Comparison of ENCODE assay signal across 37 cellular contexts in the genomic region with DNA sequence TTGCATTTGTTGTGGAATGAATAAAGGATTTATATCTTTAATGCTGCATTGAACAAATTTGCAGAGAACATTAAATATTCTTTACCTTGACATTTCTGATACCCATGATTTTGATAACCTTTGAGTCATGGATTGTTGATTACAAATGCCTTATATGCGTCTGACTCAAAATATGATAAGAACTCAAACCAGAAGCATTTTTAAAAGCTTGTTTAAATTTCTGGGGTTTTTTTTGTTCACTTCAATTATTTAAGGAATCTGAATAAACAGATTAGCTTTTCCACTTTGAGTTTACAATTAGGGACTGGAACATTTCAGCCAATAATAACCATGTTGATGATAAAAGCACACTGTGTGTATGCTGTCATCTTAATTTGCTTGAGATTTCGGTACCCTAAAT.
"Had no signal": no experiment of that assay in that cellular context is flagged by ENCODE, and none has a peak within 500 bp of the region (broad histone marks: within the 10 kb centered on the region; RNA-seq: fewer than 3 reads in every experiment).

No MANE protein-coding gene starts in this region.

- H3K9me3 ChIP-seq: adrenal gland, ascending aorta, body of pancreas had no signal

- H3K4me3 Mint-ChIP-seq: activated naive CD4-positive, alpha-beta T cell treated with anti-CD3 and anti-CD28 coated beads for 36 hours; activated naive CD4-positive, alpha-beta T cell treated with anti-CD3 and anti-CD28 coated beads, Interleukin-2, amount 10 ng/mL, durations not matched to agents 7 days and 5 days; activated naive CD4-positive, alpha-beta T cell treated with anti-CD3 and anti-CD28 coated beads, Interleukin-2, amount 50 U/mL, for 24 hours; activated naive CD8-positive, alpha-beta T cell; activated naive CD8-positive, alpha-beta T cell treated with anti-CD3 and anti-CD28 coated beads for 36 hours; activated naive CD8-positive, alpha-beta T cell treated with anti-CD3 and anti-CD28 coated beads, Interleukin-2, amount 10 ng/mL, durations not matched to agents 7 days and 5 days; activated naive CD8-positive, alpha-beta T cell treated with anti-CD3 and anti-CD28 coated beads, Interleukin-2, amount 50 U/mL, for 24 hours; activated T-cell treated with anti-CD3 and anti-CD28 coated beads, Interleukin-2, amount 50 U/mL, for 24 hours; activated T-cell treated with anti-CD3 and anti-CD28 coated beads, Interleukin-2, amount 50 U/mL, for 4 hours; activated T-cell treated with anti-CD3 and anti-CD28 coated beads, Interleukin-2, amount 50 U/mL, for 72 hours; activated T-helper 1 cell treated with anti-CD3 and anti-CD28 coated beads, Interleukin-12 subunit alpha, Interleukin-12 subunit beta, Interleukin-2, Interleukin-4 antibody, amounts not matched to agents 30 ng/mL and 10 ng/mL and 1 ng/mL, durations not matched to agents 14 hours and 24 hours and 36 hours; activated T-helper 17 cell treated with anti-CD3 and anti-CD28 coated beads, Interleukin-2, amount 50 U/mL, for 72 hours; brain; central memory CD8-positive, alpha-beta T cell had no signal

- H3K4me3 ChIP-seq: adrenal gland, ascending aorta, body of pancreas, breast epithelium, cardiac muscle cell had no signal

- H3K27ac ChIP-seq: adrenal gland, ascending aorta, body of pancreas, brain microvascular endothelial cell, breast epithelium, cardiac muscle cell had no signal

- H3K9me3 Mint-ChIP-seq: activated T-helper 1 cell treated with anti-CD3 and anti-CD28 coated beads, Interleukin-12 subunit alpha, Interleukin-12 subunit beta, Interleukin-2, Interleukin-4 antibody, amounts not matched to agents 30 ng/mL and 10 ng/mL and 1 ng/mL, durations not matched to agents 14 hours and 24 hours and 36 hours had no signal

- H3K27me3 ChIP-seq: adrenal gland, ascending aorta, body of pancreas, brain microvascular endothelial cell, breast epithelium, cardiac muscle cell had no signal

- H3K27me3 Mint-ChIP-seq: activated naive CD4-positive, alpha-beta T cell treated with anti-CD3 and anti-CD28 coated beads, Interleukin-2, amount 10 ng/mL, durations not matched to agents 7 days and 5 days; activated naive CD4-positive, alpha-beta T cell treated with anti-CD3 and anti-CD28 coated beads, Interleukin-2, amount 50 U/mL, for 24 hours; activated naive CD8-positive, alpha-beta T cell; activated naive CD8-positive, alpha-beta T cell treated with anti-CD3 and anti-CD28 coated beads for 36 hours; activated naive CD8-positive, alpha-beta T cell treated with anti-CD3 and anti-CD28 coated beads, Interleukin-2, amount 10 ng/mL, durations not matched to agents 7 days and 5 days; activated naive CD8-positive, alpha-beta T cell treated with anti-CD3 and anti-CD28 coated beads, Interleukin-2, amount 50 U/mL, for 24 hours; activated T-cell treated with anti-CD3 and anti-CD28 coated beads, Interleukin-2, amount 50 U/mL, for 24 hours; activated T-helper 17 cell treated with anti-CD3 and anti-CD28 coated beads, Interleukin-2, amount 50 U/mL, for 72 hours; brain; central memory CD8-positive, alpha-beta T cell had no signal

- H3K4me1 ChIP-seq: adrenal gland, ascending aorta, body of pancreas, breast epithelium had no signal

- H3K4me1 Mint-ChIP-seq: activated naive CD4-positive, alpha-beta T cell treated with anti-CD3 and anti-CD28 coated beads, Interleukin-2, amount 10 ng/mL, durations not matched to agents 7 days and 5 days; activated naive CD4-positive, alpha-beta T cell treated with anti-CD3 and anti-CD28 coated beads, Interleukin-2, amount 50 U/mL, for 24 hours; activated naive CD8-positive, alpha-beta T cell treated with anti-CD3 and anti-CD28 coated beads for 36 hours; activated naive CD8-positive, alpha-beta T cell treated with anti-CD3 and anti-CD28 coated beads, Interleukin-2, amount 10 ng/mL, durations not matched to agents 7 days and 5 days; activated naive CD8-positive, alpha-beta T cell treated with anti-CD3 and anti-CD28 coated beads, Interleukin-2, amount 50 U/mL, for 24 hours; activated T-helper 17 cell treated with anti-CD3 and anti-CD28 coated beads, Interleukin-2, amount 50 U/mL, for 72 hours; brain; central memory CD8-positive, alpha-beta T cell had no signal

- H3K36me3 ChIP-seq: adrenal gland, ascending aorta, brain microvascular endothelial cell, cardiac muscle cell had no signal

- DNase-seq: activated effector memory CD4-positive, alpha-beta T cell treated with anti-CD3 and anti-CD28 coated beads, Interleukin-2, amount 50 U/mL, for 16 hours; activated effector memory CD4-positive, alpha-beta T cell treated with Interleukin-2 at 50 U/mL for 16 hours; activated gamma-delta T cell; activated gamma-delta T cell treated with Interleukin-2 at 50 U/mL for 16 hours; activated naive CD4-positive, alpha-beta T cell; activated naive CD4-positive, alpha-beta T cell treated with anti-CD3 and anti-CD28 coated beads for 36 hours; activated naive CD4-positive, alpha-beta T cell treated with anti-CD3 and anti-CD28 coated beads, Interleukin-2, amount 10 ng/mL, durations not matched to agents 7 days and 5 days; activated naive CD4-positive, alpha-beta T cell treated with anti-CD3 and anti-CD28 coated beads, Interleukin-2, amount 50 U/mL, for 16 hours; activated naive CD4-positive, alpha-beta T cell treated with Interleukin-2 at 50 U/mL for 16 hours; activated naive CD8-positive, alpha-beta T cell treated with anti-CD3 and anti-CD28 coated beads for 36 hours; activated naive CD8-positive, alpha-beta T cell treated with anti-CD3 and anti-CD28 coated beads, Interleukin-2, amount 10 ng/mL, durations not matched to agents 7 days and 5 days; activated naive CD8-positive, alpha-beta T cell treated with anti-CD3 and anti-CD28 coated beads, Interleukin-2, amount 50 U/mL, for 24 hours; activated T-cell treated with anti-CD3 and anti-CD28 coated beads, Interleukin-2, amount 50 U/mL, for 24 hours; activated T-cell treated with anti-CD3 and anti-CD28 coated beads, Interleukin-2, amount 50 U/mL, for 4 hours; activated T-cell treated with anti-CD3 and anti-CD28 coated beads, Interleukin-2, amount 50 U/mL, for 48 hours; activated T-cell treated with anti-CD3 and anti-CD28 coated beads, Interleukin-2, amount 50 U/mL, for 72 hours; adrenal gland; amniotic stem cell; amygdala; anterior cingulate cortex; aorta; body of pancreas; brain microvascular endothelial cell; caudate nucleus; central memory CD4-positive, alpha-beta T cell; cerebellar nuclear complex had no signal

- H3K27ac Mint-ChIP-seq: activated naive CD4-positive, alpha-beta T cell treated with anti-CD3 and anti-CD28 coated beads for 36 hours; activated naive CD4-positive, alpha-beta T cell treated with anti-CD3 and anti-CD28 coated beads, Interleukin-2, amount 10 ng/mL, durations not matched to agents 7 days and 5 days; activated naive CD4-positive, alpha-beta T cell treated with anti-CD3 and anti-CD28 coated beads, Interleukin-2, amount 50 U/mL, for 24 hours; activated naive CD4-positive, alpha-beta T cell treated with anti-CD3 and anti-CD28 coated beads, Interleukin-2, amount 50 U/mL, for 72 hours; activated naive CD8-positive, alpha-beta T cell; activated naive CD8-positive, alpha-beta T cell treated with anti-CD3 and anti-CD28 coated beads for 36 hours; activated naive CD8-positive, alpha-beta T cell treated with anti-CD3 and anti-CD28 coated beads, Interleukin-2, amount 10 ng/mL, durations not matched to agents 7 days and 5 days; activated naive CD8-positive, alpha-beta T cell treated with anti-CD3 and anti-CD28 coated beads, Interleukin-2, amount 50 U/mL, for 24 hours; activated T-cell treated with anti-CD3 and anti-CD28 coated beads, Interleukin-2, amount 50 U/mL, for 24 hours; activated T-cell treated with anti-CD3 and anti-CD28 coated beads, Interleukin-2, amount 50 U/mL, for 72 hours; activated T-helper 1 cell treated with anti-CD3 and anti-CD28 coated beads, Interleukin-12 subunit alpha, Interleukin-12 subunit beta, Interleukin-2, Interleukin-4 antibody, amounts not matched to agents 30 ng/mL and 10 ng/mL and 1 ng/mL, durations not matched to agents 14 hours and 24 hours and 36 hours; activated T-helper 17 cell treated with anti-CD3 and anti-CD28 coated beads, Interleukin-2, amount 50 U/mL, for 72 hours; activated T-helper 2 cell treated with anti-CD3 and anti-CD28 coated beads, Interferon-gamma antibody, Interleukin-2, Interleukin-4, amounts not matched to agents 10 μg/mL and 5 μg/mL and 100 μg/mL, durations not matched to agents 14 hours and 24 hours and 36 hours; brain had no signal

- H3K36me3 Mint-ChIP-seq: activated naive CD4-positive, alpha-beta T cell treated with anti-CD3 and anti-CD28 coated beads, Interleukin-2, amount 10 ng/mL, durations not matched to agents 7 days and 5 days; activated naive CD4-positive, alpha-beta T cell treated with anti-CD3 and anti-CD28 coated beads, Interleukin-2, amount 50 U/mL, for 24 hours; activated naive CD4-positive, alpha-beta T cell treated with anti-CD3 and anti-CD28 coated beads, Interleukin-2, amount 50 U/mL, for 72 hours; activated naive CD8-positive, alpha-beta T cell; activated naive CD8-positive, alpha-beta T cell treated with anti-CD3 and anti-CD28 coated beads for 36 hours; activated naive CD8-positive, alpha-beta T cell treated with anti-CD3 and anti-CD28 coated beads, Interleukin-2, amount 10 ng/mL, durations not matched to agents 7 days and 5 days had no signal

- ATAC-seq: activated naive CD4-positive, alpha-beta T cell treated with anti-CD3 and anti-CD28 coated beads, Interleukin-2, amount 50 U/mL, for 72 hours; activated naive CD8-positive, alpha-beta T cell treated with anti-CD3 and anti-CD28 coated beads, Interleukin-2, amount 50 U/mL, for 24 hours; activated T-cell treated with anti-CD3 and anti-CD28 coated beads, Interleukin-2, amount 50 U/mL, for 4 hours; activated T-cell treated with anti-CD3 and anti-CD28 coated beads, Interleukin-2, amount 50 U/mL, for 72 hours; activated T-helper 17 cell treated with anti-CD3 and anti-CD28 coated beads, Interleukin-2, amount 50 U/mL, for 72 hours; body of pancreas had no signal
